ENCODE assay signal across 9 cellular contexts in the genomic region with DNA sequence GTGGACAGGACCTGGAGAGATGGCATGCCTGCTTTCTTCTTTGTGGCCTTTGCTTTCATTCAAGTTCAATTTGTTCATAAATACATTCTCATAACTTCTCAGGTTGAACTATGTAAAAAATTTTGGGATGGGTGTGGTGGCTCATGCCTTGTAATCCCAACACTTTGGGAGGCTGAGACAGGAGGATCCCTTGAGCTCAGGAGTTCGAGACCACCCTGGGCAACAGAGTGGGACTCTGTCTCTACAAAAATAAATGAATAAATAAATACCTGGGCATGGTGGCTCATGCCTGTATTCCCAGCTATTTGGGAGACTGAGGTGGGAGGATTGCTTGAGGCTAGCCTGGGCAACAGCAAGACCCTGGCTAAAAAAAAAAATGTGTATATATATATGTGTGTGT. TPM values are rescaled to one million over a fixed set of nuclear protein-coding genes. Genes with fewer than 3 reads are reported as not detected.
DNase-seq lines count a peak whose midpoint lies in the region; ATAC-seq and TF ChIP-seq lines count a peak whose summit lies in the region.
"Had no signal": no experiment of that assay in that cellular context is flagged by ENCODE, and none has a peak within 500 bp of the region (broad histone marks: within the 10 kb centered on the region; RNA-seq: fewer than 3 reads in every experiment).

No MANE protein-coding gene starts in this region.

- WGBS in lung, 2 donors = 93 to 95% methylated on average over 1 of the region's 1 CpG
- 62 to 73% methylated on average over 1 of the region's 1 CpG for WGBS in testis, 2 donors

- H3K4me1 ChIP-seq in lung (ENCODE audit: control insufficient read depth in 2 of 2, insufficient read depth in 2 of 2, low read length in 2 of 2) (peaks cover 11 to 25% of the 10 kb centered on the region in 2 donors), testis (peaks cover 35% of the 10 kb centered on the region)

- H3K27ac Mint-ChIP-seq in activated CD8-positive, alpha-beta memory T cell treated with anti-CD3 and anti-CD28 coated beads, Interleukin-2, amount 10 ng/mL, durations not matched to agents 7 days and 5 days = no peak overlapping the region

- intact Hi-C loops in testis (cut with DNase I; ENCODE audit: low total_unique reads) = no loop called here

- H3K9me3 ChIP-seq in lung (ENCODE audit: control insufficient read depth in 2 of 2, insufficient read depth in 1 of 2, low read length in 1 of 2) (no peaks in the 10 kb centered on the region), testis (no peaks in the 10 kb centered on the region)
- H3K9me3 ChIP-seq: body of pancreas had no signal

- peaks cover 8% of the 10 kb centered on the region for H3K27me3 Mint-ChIP-seq in activated CD8-positive, alpha-beta memory T cell treated with anti-CD3 and anti-CD28 coated beads, Interleukin-2, amount 10 ng/mL, durations not matched to agents 7 days and 5 days

- H3K36me3 ChIP-seq in lung (ENCODE audit: control insufficient read depth in 2 of 2, insufficient read depth in 2 of 2, low read length in 2 of 2) (no peaks in the 10 kb centered on the region), testis (ENCODE audit: low read depth, missing control alignments) (no peaks in the 10 kb centered on the region)

- no peaks in the 10 kb centered on the region for H3K36me3 Mint-ChIP-seq in activated CD8-positive, alpha-beta memory T cell treated with anti-CD3 and anti-CD28 coated beads, Interleukin-2, amount 10 ng/mL, durations not matched to agents 7 days and 5 days

- in situ Hi-C loops in astrocyte of the spinal cord (cut with HindIII; ENCODE audit: low sequenced_read_pairs) = no loop called here

- CTCF ChIA-PET in activated CD8-positive, alpha-beta memory T cell treated with anti-CD3 and anti-CD28 coated beads, Interleukin-2, amount 10 ng/mL, durations not matched to agents 7 days and 5 days (lab: Charles Lee) = interaction anchor here (0.5 to 0.6 kb wide), 2 partner anchors 23 to 244 kb away, joined by 3 read pairs; no protein-coding TSS in a partner anchor

- no peaks in the 10 kb centered on the region for H3K27me3 ChIP-seq in lung (ENCODE audit: control insufficient read depth, insufficient read depth)
- H3K27me3 ChIP-seq in testis = no peaks in the 10 kb centered on the region
- H3K27me3 ChIP-seq: body of pancreas had no signal

- peaks cover 47% of the 10 kb centered on the region for H3K4me1 Mint-ChIP-seq in activated CD8-positive, alpha-beta memory T cell treated with anti-CD3 and anti-CD28 coated beads, Interleukin-2, amount 10 ng/mL, durations not matched to agents 7 days and 5 days

- no peaks in the 10 kb centered on the region for H3K9me3 Mint-ChIP-seq in activated CD8-positive, alpha-beta memory T cell treated with anti-CD3 and anti-CD28 coated beads, Interleukin-2, amount 10 ng/mL, durations not matched to agents 7 days and 5 days (ENCODE audit: low read depth)

- peak overlapping the region; percentile 34 to 81 for H3K27ac ChIP-seq in lung (ENCODE audit: low read depth in 1 of 2, low read length in 1 of 2)
- H3K27ac ChIP-seq in testis = peak overlapping the region; percentile 94 to 99

- TF ChIP-seq POLR2A in testis (IDR thresholded peaks at IDR 0.05) = no peak

- H3K4me3 Mint-ChIP-seq in activated CD8-positive, alpha-beta memory T cell treated with anti-CD3 and anti-CD28 coated beads, Interleukin-2, amount 10 ng/mL, durations not matched to agents 7 days and 5 days = peak overlapping the region; percentile 77

- ATAC-seq in activated CD8-positive, alpha-beta memory T cell treated with anti-CD3 and anti-CD28 coated beads, Interleukin-2, amount 10 ng/mL, durations not matched to agents 7 days and 5 days = no peak
- ATAC-seq in lung (ENCODE audit: insufficient read depth, low FRiP score) = no peak
- ATAC-seq in HG03521 (IDR thresholded peaks at IDR 0.05; ENCODE audit: unreplicated experiment) = no peak
- ATAC-seq: body of pancreas had no signal

- H3K4me3 ChIP-seq in astrocyte of the spinal cord (ENCODE audit: low read depth, low read length) = peak overlapping the region; percentile 67
- no peak overlapping the region for H3K4me3 ChIP-seq in lung
- no peak overlapping the region for H3K4me3 ChIP-seq in testis
- H3K4me3 ChIP-seq: body of pancreas had no signal

- DNase-seq in activated CD8-positive, alpha-beta memory T cell treated with anti-CD3 and anti-CD28 coated beads, Interleukin-2, amount 10 ng/mL, durations not matched to agents 7 days and 5 days = no peak
- DNase-seq in activated CD8-positive, alpha-beta memory T cell treated with anti-CD3 and anti-CD28 coated beads for 24 hours = no peak
- DNase-seq in astrocyte of the spinal cord (ENCODE audit: low read depth, low spot score) (no peak), lung (ENCODE audit: low spot score) (no peak), testis (no peak), SK-N-DZ (ENCODE audit: low spot score) (no peak), NCI-H187 (lab: John Stamatoyannopoulos, UW) (no peak)
- DNase-seq: body of pancreas had no signal

- no peak for TF ChIP-seq CTCF in astrocyte of the spinal cord (IDR thresholded peaks at IDR 0.05; ENCODE audit: low read depth, low read length)
- no peak for TF ChIP-seq CTCF in lung (IDR thresholded peaks at IDR 0.05; ENCODE audit: control extremely low read depth, extremely low read depth)
- no peak for TF ChIP-seq CTCF in testis (IDR thresholded peaks at IDR 0.05)

RNA-seq across cellular contexts. Expression of a gene that starts 2.1 kb away (rescaled TPM):
- total RNA-seq in activated CD8-positive, alpha-beta memory T cell treated with anti-CD3 and anti-CD28 coated beads, Interleukin-2, amount 10 ng/mL, durations not matched to agents 7 days and 5 days = 10 to 100 TPM; 14.2 to 21.3 TPM
- total RNA-seq in lung = 10 to 100 TPM; 39.1 to 64.0 TPM
- polyA plus RNA-seq in lung = 1 to 10 TPM; 9.7 to 9.8 TPM
- 100 to 1,000 TPM in 1 of 2 donors, 10 to 100 TPM in 1; 71.2 to 119 TPM for total RNA-seq in testis
- 64.5 TPM for polyA plus RNA-seq in testis (ENCODE audit: insufficient read depth, low read depth, low replicate concordance)
- polyA plus RNA-seq in SK-N-DZ (2014; cell fraction: cytosol; rRNA removed) = 21.7 and 21.8 TPM in 2 replicates
- 12.3 and 19.5 TPM in 2 replicates for polyA plus RNA-seq in SK-N-DZ (2014; cell fraction: nucleus; rRNA removed)
